1 cellular context compared by ENCODE assay signal in genomic region chr2:46555646-46556205, GRCh38.
TF ChIP-seq lines count a peak whose summit lies in the region.

No MANE protein-coding gene starts in this region.

TF ChIP-seq in H1, 55 proteins besides CTCF, POLR2A, EP300 and RAD21:
- TF ChIP-seq POU5F1 (IDR thresholded peaks at IDR 0.05; ENCODE audit: low read depth, low read length) (no peak), CREB1 (IDR thresholded peaks at IDR 0.05) (no peak), EGR1 (IDR thresholded peaks at IDR 0.05; ENCODE audit: borderline replicate concordance, low read depth, low read length) (no peak), BCL11A (IDR thresholded peaks at IDR 0.05; ENCODE audit: low read depth in 2 of 2, low read length in 2 of 2) (no peak), ZNF274 (IDR thresholded peaks at IDR 0.05; ENCODE audit: borderline replicate concordance, extremely low read depth, low read length) (no peak), CTBP2 (IDR thresholded peaks at IDR 0.05; ENCODE audit: borderline replicate concordance, insufficient read depth, insufficient read length, low read length) (no peak), SP4 (IDR thresholded peaks at IDR 0.05; ENCODE audit: low read length) (no peak), TAF7 (optimal IDR thresholded peaks at IDR 0.05; ENCODE audit: borderline replicate concordance, low read depth, low read length) (no peak), TAF1 (IDR thresholded peaks at IDR 0.05; ENCODE audit: low read depth, low read length) (no peak), EZH2 (IDR thresholded peaks at IDR 0.05; ENCODE audit: low read depth, low read length, severe bottlenecking) (no peak), SUZ12 (IDR thresholded peaks at IDR 0.05; ENCODE audit: low read length) (no peak), TBP (IDR thresholded peaks at IDR 0.05; ENCODE audit: low read depth, low read length) (no peak), SP2 (IDR thresholded peaks at IDR 0.05; ENCODE audit: low read length) (no peak), CBX8 (IDR thresholded peaks at IDR 0.05; ENCODE audit: borderline replicate concordance, low read depth, low read length) (no peak)
- TF ChIP-seq, protein P1, sequence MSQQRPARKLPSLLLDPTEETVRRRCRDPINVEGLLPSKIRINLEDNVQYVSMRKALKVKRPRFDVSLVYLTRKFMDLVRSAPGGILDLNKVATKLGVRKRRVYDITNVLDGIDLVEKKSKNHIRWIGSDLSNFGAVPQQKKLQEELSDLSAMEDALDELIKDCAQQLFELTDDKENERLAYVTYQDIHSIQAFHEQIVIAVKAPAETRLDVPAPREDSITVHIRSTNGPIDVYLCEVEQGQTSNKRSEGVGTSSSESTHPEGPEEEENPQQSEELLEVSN (IDR thresholded peaks at IDR 0.05): no peak
- TF ChIP-seq, protein P2, sequence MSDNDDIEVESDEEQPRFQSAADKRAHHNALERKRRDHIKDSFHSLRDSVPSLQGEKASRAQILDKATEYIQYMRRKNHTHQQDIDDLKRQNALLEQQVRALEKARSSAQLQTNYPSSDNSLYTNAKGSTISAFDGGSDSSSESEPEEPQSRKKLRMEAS (IDR thresholded peaks at IDR 0.05): no peak
